8 cellular contexts compared by ENCODE assay signal in the genomic region with DNA sequence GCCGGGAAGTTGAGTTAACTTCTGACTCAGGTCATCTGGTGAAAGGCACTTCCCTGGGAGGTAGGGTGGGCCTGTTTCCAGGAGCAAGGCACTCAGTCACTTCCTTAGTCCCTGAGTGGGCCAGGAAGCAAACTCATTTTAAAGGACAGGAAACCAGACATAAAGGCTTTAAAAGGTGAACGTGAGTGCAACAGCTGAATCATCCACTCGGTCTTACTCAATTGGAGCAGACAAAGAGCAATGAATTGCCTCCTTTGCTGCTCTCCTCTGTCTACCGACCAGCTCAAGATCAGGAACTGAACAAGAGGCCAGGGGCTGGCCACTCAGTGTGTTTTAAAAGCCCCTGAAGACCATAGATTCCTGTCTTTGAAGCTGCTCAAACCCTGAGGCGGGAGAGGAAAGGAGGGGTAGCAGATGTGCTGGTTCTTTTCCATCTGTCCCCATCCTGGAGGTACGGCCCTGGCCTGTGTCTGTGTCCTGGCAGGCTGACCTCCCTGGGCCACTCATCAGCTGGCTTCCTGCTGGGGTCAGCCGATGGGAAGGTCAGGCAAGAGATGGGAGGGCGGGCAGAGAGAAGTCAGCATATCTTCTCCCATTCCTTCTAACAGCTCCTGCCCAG.
DNase-seq lines count a peak whose midpoint lies in the region; ATAC-seq, FAIRE-seq and TF ChIP-seq lines count a peak whose summit lies in the region.

No MANE protein-coding gene starts in this region.

- H3K27ac ChIP-seq in HUES48 (ENCODE audit: low read depth, low read length) (peak overlapping the region; percentile 53), keratinocyte (ENCODE audit: control insufficient read depth, insufficient read depth, low read length) (peak overlapping the region; percentile 82), tibial nerve (peak overlapping the region in 2 of 4 donors; percentile 57 to 64)

- TF ChIP-seq CTCF in keratinocyte (optimal IDR thresholded peaks at IDR 0.05 in 1 of 3, IDR thresholded peaks at IDR 0.05 in 1 of 3, conservative IDR thresholded peaks at IDR 0.05 in 1 of 3; ENCODE audit: extremely low read depth in 1 of 3, insufficient read depth in 2 of 3, low read length in 3 of 3) (no peak), tibial nerve (IDR thresholded peaks at IDR 0.05) (no peak)

- DNase-seq in AG08395 (ENCODE audit: low spot score) (peak; percentile 70), amniotic epithelial cell (ENCODE audit: low read depth) (peak; percentile 91), keratinocyte (ENCODE audit: low read depth, low spot score) (peak; percentile 92), tibial nerve (ENCODE audit: low spot score in 2 of 2) (peak in 1 of 2 donors; percentile 8), HuH-7.5 (ENCODE audit: low spot score) (no peak), RPMI8226 (no peak)

- FAIRE-seq in keratinocyte (lab: Jason Lieb, UNC) = peak; percentile 86

- dilution Hi-C loops in keratinocyte (cut with MboI; ENCODE audit: extremely low pct_ligation_motif_present, low sequenced_read_pairs) = loop anchor here (25.0 kb wide), 1 partner anchor 174 kb away; no protein-coding TSS in a partner anchor

- 53 to 62% methylated on average over 7 to 8 of the region's 8 CpGs for WGBS in tibial nerve, 2 donors

- H3K36me3 ChIP-seq in HUES48 (ENCODE audit: control insufficient read depth, insufficient read depth, low read length) = 0 out of 2 replicates have a peak, but pooled peaks cover 7% of the 10 kb centered on the region
- no peaks in the 10 kb centered on the region for H3K36me3 ChIP-seq in keratinocyte (ENCODE audit: control insufficient read depth in 2 of 2, extremely low read depth in 1 of 2, insufficient read depth in 2 of 2, low read length in 2 of 2)
- H3K36me3 ChIP-seq in tibial nerve = no peaks in the 10 kb centered on the region

- H4K20me1 ChIP-seq in keratinocyte (ENCODE audit: control insufficient read depth, extremely low read depth, insufficient read depth, low read length) = no peaks in the 10 kb centered on the region

- no peak for ATAC-seq in HG03521 (IDR thresholded peaks at IDR 0.05; ENCODE audit: unreplicated experiment)

- H3K9me3 ChIP-seq in HUES48 (ENCODE audit: control insufficient read depth, insufficient read depth, low read length) (no peaks in the 10 kb centered on the region), keratinocyte (ENCODE audit: control insufficient read depth, low read depth, low read length) (no peaks in the 10 kb centered on the region), tibial nerve (no peaks in the 10 kb centered on the region)

- H3K4me1 ChIP-seq in HUES48 (ENCODE audit: control insufficient read depth, insufficient read depth, low read length) = peaks cover 11% of the 10 kb centered on the region
- peaks cover 29% of the 10 kb centered on the region for H3K4me1 ChIP-seq in keratinocyte (ENCODE audit: control insufficient read depth, extremely low read depth, insufficient read depth, low read length)
- peaks cover 0 to 6% (median 2%) of the 10 kb centered on the region in 4 donors for H3K4me1 ChIP-seq in tibial nerve

- H3K79me2 ChIP-seq in keratinocyte (ENCODE audit: control insufficient read depth, insufficient read depth, low read length) = no peaks in the 10 kb centered on the region

- H2AFZ ChIP-seq in keratinocyte (ENCODE audit: control insufficient read depth, low read length) = peak overlapping the region; percentile 62

- peak overlapping the region; percentile 64 for H3K4me2 ChIP-seq in keratinocyte (ENCODE audit: control insufficient read depth, extremely low read depth, insufficient read depth, low read depth, low read length)

- peak; percentile 11 to 56 for TF ChIP-seq EP300 in tibial nerve (IDR thresholded peaks at IDR 0.05)

- H3K4me3 ChIP-seq in HUES48 (ENCODE audit: low read depth, low read length) (no peak overlapping the region), keratinocyte (ENCODE audit: control insufficient read depth in 2 of 3, extremely low read depth in 1 of 3, insufficient read depth in 2 of 3, low read depth in 1 of 3, low read length in 3 of 3) (peak overlapping the region in 1 of 3 experiments; percentile 7), tibial nerve (no peak overlapping the region)

- H3K9ac ChIP-seq in HUES48 (ENCODE audit: low read depth, low read length) (no peak overlapping the region), keratinocyte (ENCODE audit: control insufficient read depth, extremely low read depth, insufficient read depth, low read length) (peak overlapping the region; percentile 16)

- no peaks in the 10 kb centered on the region for H3K9me1 ChIP-seq in keratinocyte (ENCODE audit: control insufficient read depth, extremely low read depth, insufficient read depth, low read length)

- no peak for TF ChIP-seq POLR2A in tibial nerve (IDR thresholded peaks at IDR 0.05)

- H3K27me3 ChIP-seq in HUES48 (ENCODE audit: control insufficient read depth, insufficient read depth, low read length) = no peaks in the 10 kb centered on the region
- H3K27me3 ChIP-seq in keratinocyte (ENCODE audit: control insufficient read depth, extremely low read depth, insufficient read depth, low read length) = no peaks in the 10 kb centered on the region
- no peaks in the 10 kb centered on the region for H3K27me3 ChIP-seq in tibial nerve

Comparison
In these comparisons a context has a peak if more than half of its experiments do, and no peak if none do; other contexts are left out.
1. DNase-seq: peak in AG08395 (single experiment), amniotic epithelial cell (single experiment) and keratinocyte (single experiment); none in HuH-7.5 (single experiment) and RPMI8226 (single experiment).